In genomic region chr9:19381656-19382055, GRCh38 we compare ENCODE assay signal across 19 cellular contexts. TPM values are rescaled to one million over a fixed set of nuclear protein-coding genes. Genes with fewer than 3 reads are reported as not detected.
DNase-seq lines count a peak whose midpoint lies in the region; ATAC-seq, FAIRE-seq and TF ChIP-seq lines count a peak whose summit lies in the region.
"Had no signal": no experiment of that assay in that cellular context is flagged by ENCODE, and none has a peak within 500 bp of the region (broad histone marks: within the 10 kb centered on the region; RNA-seq: fewer than 3 reads in every experiment).

No MANE protein-coding gene starts in this region.

- no peak for TF ChIP-seq POLR2A in A549 (IDR thresholded peaks at IDR 0.05; ENCODE audit: low read length)

- no peak for TF ChIP-seq RAD21 in A549 (conservative IDR thresholded peaks at IDR 0.05 in 1 of 2, IDR thresholded peaks at IDR 0.05 in 1 of 2)

- ATAC-seq in A549: no peak
- no peak for ATAC-seq in DND-41 (ENCODE audit: insufficient read depth, low read depth)
- ATAC-seq in GM21825 (IDR thresholded peaks at IDR 0.05; ENCODE audit: unreplicated experiment): no peak
- ATAC-seq in HG02642 (IDR thresholded peaks at IDR 0.05; ENCODE audit: poor library complexity, unreplicated experiment): no peak
- ATAC-seq in HG02852 (IDR thresholded peaks at IDR 0.05; ENCODE audit: unreplicated experiment): no peak
- ATAC-seq: heart left ventricle had no signal

- no peak for TF ChIP-seq EP300 in A549 (IDR thresholded peaks at IDR 0.05)

- H3K27ac ChIP-seq in A549 (no peak overlapping the region), DND-41 (ENCODE audit: low read length) (no peak overlapping the region)

- peaks cover 27% of the 10 kb centered on the region; the same call in 1 of the 2 replicates for H4K20me1 ChIP-seq in DND-41 (ENCODE audit: insufficient read depth, low read length)

- no peak for FAIRE-seq in A549 (lab: Jason Lieb, UNC)
- FAIRE-seq: H1 had no signal

- no peak for TF ChIP-seq CTCF in A549 (IDR thresholded peaks at IDR 0.05)
- no peak for TF ChIP-seq CTCF in DND-41 (IDR thresholded peaks at IDR 0.05; ENCODE audit: borderline replicate concordance, extremely low read depth, low read length, poor library complexity, severe bottlenecking)
- no peak for TF ChIP-seq CTCF in fibroblast of mammary gland (conservative IDR thresholded peaks at IDR 0.05; ENCODE audit: control insufficient read depth, insufficient read depth, low read depth, low read length)

- POLR2A ChIA-PET in A549 (lab: Yijun Ruan, JAX): interaction anchor here (0.6 kb wide), 1 partner anchor 151 kb away, joined by 3 read pairs; the partner anchor contains the start of gene DENND4C

- peaks cover 31% of the 10 kb centered on the region for H3K36me3 ChIP-seq in DND-41 (ENCODE audit: insufficient read depth, low read length)
- H3K36me3 ChIP-seq: prostate gland had no signal

- CTCF ChIA-PET in A549 (lab: Yijun Ruan, JAX): interaction anchor here (0.6 to 1.3 kb wide), 2 partner anchors 84 to 153 kb away, joined by 3 read pairs; no protein-coding TSS in a partner anchor

- no peaks in the 10 kb centered on the region for H3K27me3 ChIP-seq in DND-41 (ENCODE audit: insufficient read depth, low read length, poor library complexity)
- H3K27me3 ChIP-seq: BE2C, heart left ventricle, tibial nerve had no signal

- no peaks in the 10 kb centered on the region for H3K9me3 ChIP-seq in A549
- no peaks in the 10 kb centered on the region for H3K9me3 ChIP-seq in DND-41 (ENCODE audit: insufficient read depth, low read length, severe bottlenecking)
- H3K9me3 ChIP-seq: BE2C, heart left ventricle, prostate gland, tibial nerve had no signal

- 97% methylated on average over 2 of the region's 2 CpGs for WGBS in A549 (ENCODE audit: missing lambda C conversion rate)

- H2AFZ ChIP-seq in DND-41 (ENCODE audit: low read depth, low read length): no peak overlapping the region

- H3K79me2 ChIP-seq in DND-41 (ENCODE audit: insufficient read depth, low read length): peaks cover 42% of the 10 kb centered on the region

- no peak for DNase-seq in A549 (ENCODE audit: low read depth in 1 of 2, low spot score in 1 of 2)
- no peak for DNase-seq in DND-41
- DNase-seq in OCI-M1 (lab: John Stamatoyannopoulos, UW): peak; percentile 45
- peak; percentile 29 for DNase-seq in fibroblast of mammary gland (ENCODE audit: low read depth)
- no peak for DNase-seq in HUDEP-2 (lab: John Stamatoyannopoulos, UW; ENCODE audit: unreplicated experiment in 76 of 76)
- DNase-seq: activated CD4-positive, alpha-beta T cell treated with anti-CD3 and anti-CD28 coated beads for 1 hour; activated naive CD8-positive, alpha-beta T cell treated with anti-CD3 and anti-CD28 coated beads, Interleukin-2, amount 10 ng/mL, durations not matched to agents 7 days and 5 days; BE2C; DMS 273 treated with DMSO at 0.1 percent for 48 hours; heart left ventricle; NCI-H774; Right ventricle myocardium superior had no signal

- H3K4me2 ChIP-seq in A549 (peak overlapping the region; percentile 75), DND-41 (ENCODE audit: insufficient read depth, low read length) (peak overlapping the region; percentile 81; the same call in 1 of the 2 replicates)

- H3K9ac ChIP-seq in DND-41 (ENCODE audit: low read depth, low read length): no peak overlapping the region

- H3K4me3 ChIP-seq in A549 (no peak overlapping the region), DND-41 (ENCODE audit: low read depth in 1 of 2, low read length in 2 of 2) (no peak overlapping the region), fibroblast of mammary gland (ENCODE audit: control insufficient read depth, low read depth, low read length) (no peak overlapping the region)
- H3K4me3 ChIP-seq: lung, prostate gland, tibial nerve had no signal

- H3K4me1 ChIP-seq in A549: peaks cover 17% of the 10 kb centered on the region
- H3K4me1 ChIP-seq in DND-41 (ENCODE audit: insufficient read depth, low read length): peaks cover 39% of the 10 kb centered on the region
- H3K4me1 ChIP-seq: BE2C had no signal

TF ChIP-seq in A549, 52 proteins besides CTCF, POLR2A, EP300 and RAD21:
- no peak for TF ChIP-seq MAZ (IDR thresholded peaks at IDR 0.05; ENCODE audit: borderline replicate concordance, low read depth, low read length)

RNA-seq across cellular contexts. Expression of gene RPS6, which starts 1.6 kb away (rescaled TPM):
- polyA plus RNA-seq in A549 (2011; rRNA removed) (3,667 and 4,132 TPM in 2 replicates), A549 (2017; fragmentation: RNase III; extraction: RNeasy Plus Mini Kit Qiagen cat#74134 plus additional on column Dnase treatment) (1,863 to 2,062 TPM (median 1,960 TPM) in 3 replicates)
- polyA plus RNA-seq in A549 (2012; cell fraction: cytosol; rRNA removed): 1,686 and 1,897 TPM in 2 replicates
- 398 and 507 TPM in 2 replicates for polyA plus RNA-seq in A549 (2012; cell fraction: nucleus; rRNA removed)
- polyA minus RNA-seq in A549 (2011; rRNA and poly(A)+ RNA removed): 505 and 642 TPM in 2 replicates

RNA-seq across cellular contexts. Expression of gene ACER2, which starts 27.2 kb away (rescaled TPM):
- 3.7 and 4.6 TPM in 2 replicates for polyA plus RNA-seq in A549 (2011; rRNA removed)
- polyA plus RNA-seq in A549 (2012; cell fraction: cytosol; rRNA removed): 0.50 and 0.92 TPM in 2 replicates
- polyA plus RNA-seq in A549 (2012; cell fraction: nucleus; rRNA removed): 1.00 and 1.0 TPM in 2 replicates
- polyA plus RNA-seq in A549 (2017; fragmentation: RNase III; extraction: RNeasy Plus Mini Kit Qiagen cat#74134 plus additional on column Dnase treatment): 1.1 to 1.4 TPM (median 1.1 TPM) in 3 replicates
- polyA minus RNA-seq in A549 (2011; rRNA and poly(A)+ RNA removed): 10.2 and 10.9 TPM in 2 replicates

Comparison
In these comparisons a context has a peak if more than half of its experiments do, and no peak if none do; other contexts are left out.
1. DNase-seq: peak in OCI-M1 (single experiment) and fibroblast of mammary gland (single experiment); none in A549 (0 of 2), DND-41 (single experiment) and HUDEP-2 (0 of 76).